Comparison of ENCODE assay signal across 8 cellular contexts in the genomic region with DNA sequence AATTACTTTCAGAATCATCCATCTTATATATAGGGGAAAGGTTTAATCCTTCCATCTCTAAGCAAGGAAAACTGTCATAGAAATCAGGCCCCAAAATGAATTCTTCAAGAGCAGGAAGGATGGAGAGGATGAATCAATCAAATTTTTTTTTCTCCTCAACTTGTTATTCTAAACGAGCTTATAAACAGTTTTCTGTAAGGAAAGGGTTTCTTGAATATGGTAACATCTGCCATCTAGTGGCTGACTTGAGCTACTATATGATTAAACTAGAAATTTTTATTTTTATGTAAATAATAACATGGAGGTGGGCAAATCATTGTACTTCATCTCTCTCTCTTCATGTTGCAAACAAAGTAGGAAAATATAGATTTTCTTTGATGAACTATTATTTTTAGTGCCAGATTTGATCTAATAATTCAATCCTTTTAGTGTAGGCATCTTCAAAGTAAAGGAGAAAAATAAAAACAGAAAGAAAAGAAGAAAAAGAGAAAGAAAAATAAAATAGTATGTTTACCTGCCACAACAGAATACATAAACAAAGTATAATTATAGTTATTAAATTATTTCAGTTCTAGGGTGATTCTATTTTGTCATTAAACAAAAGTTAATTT.
DNase-seq lines count a peak whose midpoint lies in the region; ATAC-seq, FAIRE-seq and TF ChIP-seq lines count a peak whose summit lies in the region.

No MANE protein-coding gene starts in this region.

- TF ChIP-seq POLR2A in right lobe of liver (IDR thresholded peaks at IDR 0.05): no peak

- H3K27ac ChIP-seq in right lobe of liver: no peak overlapping the region

- no peaks in the 10 kb centered on the region for H3K9me3 Mint-ChIP-seq in activated T-helper 1 cell treated with anti-CD3 and anti-CD28 coated beads, Interleukin-12 subunit alpha, Interleukin-12 subunit beta, Interleukin-2, Interleukin-4 antibody, amounts not matched to agents 30 ng/mL and 10 ng/mL and 1 ng/mL, durations not matched to agents 14 hours and 24 hours and 36 hours

- H3K36me3 ChIP-seq in bronchial epithelial cell (ENCODE audit: control insufficient read depth, insufficient read depth, low read length) (no peaks in the 10 kb centered on the region), right lobe of liver (no peaks in the 10 kb centered on the region)

- intact Hi-C loops in right lobe of liver (cut with DNase I): no loop called here
- intact Hi-C loops in activated T-helper 1 cell treated with anti-CD3 and anti-CD28 coated beads, Interleukin-12 subunit alpha, Interleukin-12 subunit beta, Interleukin-2, Interleukin-4 antibody, amounts not matched to agents 30 ng/mL and 10 ng/mL and 1 ng/mL, durations not matched to agents 14 hours and 24 hours and 36 hours (cut with micrococcal nuclease): loop anchor here (1.0 to 5.0 kb wide), 3 partner anchors 145 to 502 kb away; partner anchors contain the start of genes SERPINI1 and ZBBX

- H3K27me3 Mint-ChIP-seq in activated T-helper 1 cell treated with anti-CD3 and anti-CD28 coated beads, Interleukin-12 subunit alpha, Interleukin-12 subunit beta, Interleukin-2, Interleukin-4 antibody, amounts not matched to agents 30 ng/mL and 10 ng/mL and 1 ng/mL, durations not matched to agents 14 hours and 24 hours and 36 hours (ENCODE audit: insufficient read depth): peaks cover 9% of the 10 kb centered on the region

- TF ChIP-seq CTCF in bronchial epithelial cell (IDR thresholded peaks at IDR 0.05; ENCODE audit: insufficient read depth, low read length, severe bottlenecking) (peak; percentile 39), right lobe of liver (IDR thresholded peaks at IDR 0.05) (peak; percentile 60 to 78 (median 68))

- 0% methylated on average over 1 of the region's 1 CpG for WGBS in right lobe of liver (ENCODE audit: insufficient coverage, low coverage, low lambda C conversion rate, missing lambda C conversion rate)

- no peak overlapping the region for H3K4me3 Mint-ChIP-seq in activated T-helper 1 cell treated with anti-CD3 and anti-CD28 coated beads, Interleukin-12 subunit alpha, Interleukin-12 subunit beta, Interleukin-2, Interleukin-4 antibody, amounts not matched to agents 30 ng/mL and 10 ng/mL and 1 ng/mL, durations not matched to agents 14 hours and 24 hours and 36 hours

- ATAC-seq in GM21367 (IDR thresholded peaks at IDR 0.05; ENCODE audit: unreplicated experiment) (peak; percentile 91), HG03558 (IDR thresholded peaks at IDR 0.05; ENCODE audit: extremely low read depth, unreplicated experiment) (peak; percentile 66), right lobe of liver (peak; percentile 47 to 73 (median 72))

- FAIRE-seq in bronchial epithelial cell (lab: Jason Lieb, UNC): no peak

- peaks cover 0 to 8% (median 0%) of the 10 kb centered on the region in 4 donors for H3K4me1 ChIP-seq in right lobe of liver

- H3K9me3 ChIP-seq in right lobe of liver: no peaks in the 10 kb centered on the region

- H3K4me3 ChIP-seq in bronchial epithelial cell (ENCODE audit: low read depth, low read length) (no peak overlapping the region), right lobe of liver (no peak overlapping the region)

- H3K27me3 ChIP-seq in bronchial epithelial cell (ENCODE audit: control insufficient read depth, insufficient read depth, low read length) (no peaks in the 10 kb centered on the region), right lobe of liver (no peaks in the 10 kb centered on the region)

- no peaks in the 10 kb centered on the region for H3K36me3 Mint-ChIP-seq in activated T-helper 1 cell treated with anti-CD3 and anti-CD28 coated beads, Interleukin-12 subunit alpha, Interleukin-12 subunit beta, Interleukin-2, Interleukin-4 antibody, amounts not matched to agents 30 ng/mL and 10 ng/mL and 1 ng/mL, durations not matched to agents 14 hours and 24 hours and 36 hours (ENCODE audit: low read depth)

- no peak overlapping the region for H3K27ac Mint-ChIP-seq in activated T-helper 1 cell treated with anti-CD3 and anti-CD28 coated beads, Interleukin-12 subunit alpha, Interleukin-12 subunit beta, Interleukin-2, Interleukin-4 antibody, amounts not matched to agents 30 ng/mL and 10 ng/mL and 1 ng/mL, durations not matched to agents 14 hours and 24 hours and 36 hours

- no peaks in the 10 kb centered on the region for H3K4me1 Mint-ChIP-seq in activated T-helper 1 cell treated with anti-CD3 and anti-CD28 coated beads, Interleukin-12 subunit alpha, Interleukin-12 subunit beta, Interleukin-2, Interleukin-4 antibody, amounts not matched to agents 30 ng/mL and 10 ng/mL and 1 ng/mL, durations not matched to agents 14 hours and 24 hours and 36 hours (ENCODE audit: low read depth)

- DNase-seq in DMS79 treated with DMSO at 0.1 percent for 48 hours (lab: John Stamatoyannopoulos, UW) (peak; percentile 53), NCI-H82 (lab: John Stamatoyannopoulos, UW) (peak; percentile 84), bronchial epithelial cell (ENCODE audit: low read depth) (peak; percentile 69), right lobe of liver (no peak)
- no peak for DNase-seq in stimulated activated CD4-positive, alpha-beta T cell treated with anti-CD3 and anti-CD28 coated beads, Interleukin-4, amount 100 ng/mL, for 1 hour
- no peak for DNase-seq in activated T-helper 1 cell treated with anti-CD3 and anti-CD28 coated beads, Interleukin-12 subunit alpha, Interleukin-12 subunit beta, Interleukin-2, Interleukin-4 antibody, amounts not matched to agents 30 ng/mL and 10 ng/mL and 1 ng/mL, durations not matched to agents 14 hours and 24 hours and 36 hours (ENCODE audit: low spot score)

Comparison
In these comparisons a context has a peak if more than half of its experiments do, and no peak if none do; other contexts are left out.
1. DNase-seq: peak in DMS79 treated with DMSO at 0.1 percent for 48 hours (single experiment), NCI-H82 (single experiment) and bronchial epithelial cell (single experiment); none in right lobe of liver (0 of 3), stimulated activated CD4-positive, alpha-beta T cell treated with anti-CD3 and anti-CD28 coated beads, Interleukin-4, amount 100 ng/mL, for 1 hour (single experiment) and activated T-helper 1 cell treated with anti-CD3 and anti-CD28 coated beads, Interleukin-12 subunit alpha, Interleukin-12 subunit beta, Interleukin-2, Interleukin-4 antibody, amounts not matched to agents 30 ng/mL and 10 ng/mL and 1 ng/mL, durations not matched to agents 14 hours and 24 hours and 36 hours (single experiment).
2. Peak in every context shown above with its lines, with median percentiles within 50 percentile points of each other: ATAC-seq.